Comparison of ENCODE assay signal across 8 cellular contexts in the genomic region with DNA sequence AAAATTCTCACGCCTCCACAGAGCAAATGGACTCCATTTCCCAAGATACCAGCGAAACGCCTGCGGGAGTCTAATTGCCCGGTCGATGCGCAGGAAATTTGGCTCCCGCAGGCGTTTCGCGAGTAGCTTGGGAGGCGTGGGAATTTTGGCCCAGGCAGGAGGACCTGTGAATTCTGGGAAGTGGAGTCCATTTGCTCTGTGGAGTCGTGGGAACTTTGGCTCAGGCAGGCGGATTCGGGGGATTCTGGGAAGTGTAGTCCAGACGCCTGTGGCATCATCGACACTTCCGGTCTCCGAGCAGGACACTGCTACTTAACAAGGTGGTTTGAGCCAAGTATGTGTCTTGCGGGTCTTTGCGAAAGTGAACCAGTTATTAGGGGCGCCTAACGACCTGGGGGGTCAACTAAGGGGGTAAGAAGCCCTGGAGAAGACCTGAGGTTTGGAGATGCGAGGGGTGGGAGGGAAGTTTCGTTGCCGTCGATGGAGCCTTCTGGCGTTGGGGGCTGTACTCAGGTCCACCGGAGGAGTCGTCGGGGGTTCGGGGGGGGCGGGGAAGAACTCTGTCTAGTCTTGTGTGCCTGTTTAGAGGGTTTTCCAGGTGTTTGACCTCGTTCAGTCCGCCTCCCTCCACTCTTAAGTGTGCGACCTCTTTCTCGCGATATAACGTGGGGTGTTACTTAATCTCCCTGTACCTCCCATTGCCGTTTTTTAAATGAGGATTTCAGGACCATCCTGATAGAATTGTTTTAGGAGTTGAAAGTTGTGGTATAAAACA. TPM values are rescaled to one million over a fixed set of nuclear protein-coding genes. Genes with fewer than 3 reads are reported as not detected.
DNase-seq lines count a peak whose midpoint lies in the region; ATAC-seq and TF ChIP-seq lines count a peak whose summit lies in the region.

ZNF155 (plus strand) TSS at position 277 of the 775 bp plus-strand sequence. CDS start 4,356 bp downstream, outside the sequence.

- no TSS peak for BruUV-seq in Caco-2 (replicated peaks; lab: Mats Ljungman, UMichigan)

- H3K79me2 ChIP-seq in neural cell (replicated peaks; ENCODE audit: insufficient read depth, low read length), result peaks cover 12% of the 10 kb centered on the region

- peak within 1 kb of the TSS; percentile 95 for H3K27ac Mint-ChIP-seq in Caco-2 (ENCODE audit: unreplicated experiment)

- H3K36me3 ChIP-seq in Caco-2 (ENCODE audit: control insufficient read depth, insufficient read depth, low read length) (no peaks in the 10 kb centered on the region; the same call in 1 of the 2 replicates), neural cell (ENCODE audit: insufficient read depth, low read length) (no peaks in the 10 kb centered on the region)

- no peaks in the 10 kb centered on the region for H3K9me3 Mint-ChIP-seq in Caco-2 (ENCODE audit: unreplicated experiment)

- POLR2A ChIA-PET in Caco-2 (lab: Charles Lee), result interaction anchor here (0.7 kb wide), 1 partner anchor 33 kb away, joined by 3 read pairs; the partner anchor contains the start of gene ZNF221

- peak within 1 kb of the TSS; percentile 99 for H3K4me3 Mint-ChIP-seq in Caco-2 (ENCODE audit: unreplicated experiment)

- ATAC-seq in GM21619 (IDR thresholded peaks at IDR 0.05; ENCODE audit: unreplicated experiment), result peak; percentile 85
- ATAC-seq in stimulated activated naive CD8-positive, alpha-beta T cell treated with anti-CD3 and anti-CD28 coated beads, Interleukin-15, Interleukin-2, amounts not matched to agents 100 U/mL and 50 U/mL, for 24 hours, result peak; percentile 90

- no peaks in the 10 kb centered on the region for H3K4me1 ChIP-seq in Caco-2

- H3K4me2 ChIP-seq in neural cell (ENCODE audit: low read length), result peak within 1 kb of the TSS; percentile 87

- H3K27me3 Mint-ChIP-seq in Caco-2 (ENCODE audit: insufficient read depth, unreplicated experiment), result no peaks in the 10 kb centered on the region

- no peaks in the 10 kb centered on the region for H3K27me3 ChIP-seq in Caco-2 (replicated peaks; ENCODE audit: control insufficient read depth, insufficient read depth, low read length)
- H3K27me3 ChIP-seq in neural cell (ENCODE audit: insufficient read depth, low read depth, low read length), result no peaks in the 10 kb centered on the region

- CTCF ChIA-PET in Caco-2 (lab: Charles Lee), result no interaction called here

- peak within 1 kb of the TSS; percentile 58 for H2AFZ ChIP-seq in neural cell (ENCODE audit: low read depth, low read length)

- H3K9me3 ChIP-seq in Caco-2, result no peaks in the 10 kb centered on the region
- H3K9me3 ChIP-seq in neural cell (ENCODE audit: low read length), result peaks cover 3% of the 10 kb centered on the region

- intact Hi-C loops in Caco-2 (cut with micrococcal nuclease; ENCODE audit: unreplicated experiment), result loop anchor here (1.0 to 10.0 kb wide), 7 partner anchors 18 to 181 kb away; partner anchors contain the start of genes ZNF221, ZNF225, ZNF226 and ZNF230

- DNase-seq in Caco-2 (peak; percentile 92 to 96), LHCN-M2 (ENCODE audit: low read depth) (peak; percentile 97), SIG-M5 (lab: John Stamatoyannopoulos, UW) (peak; percentile 4), foreskin melanocyte (peak; percentile 95)
- DNase-seq in activated naive CD4-positive, alpha-beta T cell (lab: John Stamatoyannopoulos, UW), result peak; percentile 16 to 28 (median 22)
- DNase-seq in stimulated activated naive CD8-positive, alpha-beta T cell treated with anti-CD3 and anti-CD28 coated beads, Interleukin-15, Interleukin-2, amounts not matched to agents 100 U/mL and 50 U/mL, for 24 hours, result peak; percentile 74

- H4K20me1 ChIP-seq in neural cell (ENCODE audit: insufficient read depth), result no peaks in the 10 kb centered on the region

- H3K9me2 ChIP-seq in neural cell (ENCODE audit: insufficient read depth, low read length), result no peaks in the 10 kb centered on the region

- no peaks in the 10 kb centered on the region for H3F3A ChIP-seq in neural cell (ENCODE audit: insufficient read depth, low read length, poor library complexity, severe bottlenecking)

- TF ChIP-seq RAD21 in neural cell (conservative IDR thresholded peaks at IDR 0.05), result no peak

- H3K4me3 ChIP-seq in Caco-2 (ENCODE audit: low read depth, low read length) (peak within 1 kb of the TSS; percentile 98), neural cell (ENCODE audit: low read length) (peak within 1 kb of the TSS; percentile 75)

- TF ChIP-seq CTCF in Caco-2 (IDR thresholded peaks at IDR 0.05; ENCODE audit: insufficient read depth in 1 of 2, low read depth in 1 of 2, low read length in 1 of 2, severe bottlenecking in 1 of 2, unreplicated experiment in 1 of 2) (no peak), neural cell (IDR thresholded peaks at IDR 0.05; ENCODE audit: poor library complexity, severe bottlenecking) (no peak)

- H3K4me1 Mint-ChIP-seq in Caco-2 (ENCODE audit: low read depth, unreplicated experiment), result no peaks in the 10 kb centered on the region

- H3K9ac ChIP-seq in neural cell (ENCODE audit: low read length), result peak within 1 kb of the TSS; percentile 53

- H3K27ac ChIP-seq in neural cell (ENCODE audit: low read length), result no peak within 1 kb of the TSS

- TF ChIP-seq EP300 in neural cell (conservative IDR thresholded peaks at IDR 0.05; ENCODE audit: poor library complexity, severe bottlenecking), result no peak

- H3K36me3 Mint-ChIP-seq in Caco-2 (ENCODE audit: insufficient read depth, unreplicated experiment), result no peaks in the 10 kb centered on the region

TF ChIP-seq in neural cell, 6 proteins besides CTCF, POLR2A, EP300 and RAD21:
- TF ChIP-seq MXI1 (conservative IDR thresholded peaks at IDR 0.05; ENCODE audit: poor library complexity, severe bottlenecking) (peak; percentile 43), SMC3 (conservative IDR thresholded peaks at IDR 0.05; ENCODE audit: poor library complexity) (no peak), POLR2AphosphoS5 (IDR thresholded peaks at IDR 0.05) (peak; percentile 34), EZH2 (IDR thresholded peaks at IDR 0.05; ENCODE audit: borderline replicate concordance, insufficient read depth, low read length, poor library complexity, severe bottlenecking) (no peak), TAF1 (IDR thresholded peaks at IDR 0.05; ENCODE audit: low read depth) (no peak)
- TF ChIP-seq, protein P1, sequence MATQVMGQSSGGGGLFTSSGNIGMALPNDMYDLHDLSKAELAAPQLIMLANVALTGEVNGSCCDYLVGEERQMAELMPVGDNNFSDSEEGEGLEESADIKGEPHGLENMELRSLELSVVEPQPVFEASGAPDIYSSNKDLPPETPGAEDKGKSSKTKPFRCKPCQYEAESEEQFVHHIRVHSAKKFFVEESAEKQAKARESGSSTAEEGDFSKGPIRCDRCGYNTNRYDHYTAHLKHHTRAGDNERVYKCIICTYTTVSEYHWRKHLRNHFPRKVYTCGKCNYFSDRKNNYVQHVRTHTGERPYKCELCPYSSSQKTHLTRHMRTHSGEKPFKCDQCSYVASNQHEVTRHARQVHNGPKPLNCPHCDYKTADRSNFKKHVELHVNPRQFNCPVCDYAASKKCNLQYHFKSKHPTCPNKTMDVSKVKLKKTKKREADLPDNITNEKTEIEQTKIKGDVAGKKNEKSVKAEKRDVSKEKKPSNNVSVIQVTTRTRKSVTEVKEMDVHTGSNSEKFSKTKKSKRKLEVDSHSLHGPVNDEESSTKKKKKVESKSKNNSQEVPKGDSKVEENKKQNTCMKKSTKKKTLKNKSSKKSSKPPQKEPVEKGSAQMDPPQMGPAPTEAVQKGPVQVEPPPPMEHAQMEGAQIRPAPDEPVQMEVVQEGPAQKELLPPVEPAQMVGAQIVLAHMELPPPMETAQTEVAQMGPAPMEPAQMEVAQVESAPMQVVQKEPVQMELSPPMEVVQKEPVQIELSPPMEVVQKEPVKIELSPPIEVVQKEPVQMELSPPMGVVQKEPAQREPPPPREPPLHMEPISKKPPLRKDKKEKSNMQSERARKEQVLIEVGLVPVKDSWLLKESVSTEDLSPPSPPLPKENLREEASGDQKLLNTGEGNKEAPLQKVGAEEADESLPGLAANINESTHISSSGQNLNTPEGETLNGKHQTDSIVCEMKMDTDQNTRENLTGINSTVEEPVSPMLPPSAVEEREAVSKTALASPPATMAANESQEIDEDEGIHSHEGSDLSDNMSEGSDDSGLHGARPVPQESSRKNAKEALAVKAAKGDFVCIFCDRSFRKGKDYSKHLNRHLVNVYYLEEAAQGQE (IDR thresholded peaks at IDR 0.05; ENCODE audit: borderline replicate concordance), result no peak

RNA-seq across cellular contexts. Expression of gene ZNF155, which starts in this region (rescaled TPM):
- 9.4 and 10.3 TPM in 2 replicates for total RNA-seq in Caco-2 (2022)
- total RNA-seq in LHCN-M2 (2014; rRNA removed), result 5.5 and 8.3 TPM in 2 replicates
- polyA plus RNA-seq in LHCN-M2 (2012), result 3.3 TPM
- 17.5 and 21.2 TPM in 2 replicates for polyA plus RNA-seq in neural cell
- polyA minus RNA-seq in neural cell, result 23.9 and 24.7 TPM in 2 replicates

Comparison
In these comparisons a context has a peak if more than half of its experiments do, and no peak if none do; other contexts are left out.
1. DNase-seq: peak in every context shown above with its lines; median percentile 97 in LHCN-M2; 95 in foreskin melanocyte; 94 in Caco-2; 74 in stimulated activated naive CD8-positive, alpha-beta T cell treated with anti-CD3 and anti-CD28 coated beads, Interleukin-15, Interleukin-2, amounts not matched to agents 100 U/mL and 50 U/mL, for 24 hours; 22 in activated naive CD4-positive, alpha-beta T cell; 4 in SIG-M5.